Comparison of ENCODE assay signal across 1 cellular context in genomic region chr9:137223078-137224040, GRCh38.
A peak's percentile ranks its signal among the peaks of the same experiment; 100 is the strongest.
TF ChIP-seq lines count a peak whose summit lies in the region.

No MANE protein-coding gene starts in this region.

TF ChIP-seq in HCT116, 20 proteins besides CTCF, POLR2A, EP300 and RAD21 (continued from another document):
- TF ChIP-seq REST (IDR thresholded peaks at IDR 0.05; ENCODE audit: low read depth): no peak
- TF ChIP-seq, protein P1, sequence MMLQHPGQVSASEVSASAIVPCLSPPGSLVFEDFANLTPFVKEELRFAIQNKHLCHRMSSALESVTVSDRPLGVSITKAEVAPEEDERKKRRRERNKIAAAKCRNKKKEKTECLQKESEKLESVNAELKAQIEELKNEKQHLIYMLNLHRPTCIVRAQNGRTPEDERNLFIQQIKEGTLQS (IDR thresholded peaks at IDR 0.05): no peak
- TF ChIP-seq POLR2AphosphoS5 (IDR thresholded peaks at IDR 0.05; ENCODE audit: low read depth, low read length): peak; percentile 89
